10 cellular contexts compared by ENCODE assay signal in the genomic region with DNA sequence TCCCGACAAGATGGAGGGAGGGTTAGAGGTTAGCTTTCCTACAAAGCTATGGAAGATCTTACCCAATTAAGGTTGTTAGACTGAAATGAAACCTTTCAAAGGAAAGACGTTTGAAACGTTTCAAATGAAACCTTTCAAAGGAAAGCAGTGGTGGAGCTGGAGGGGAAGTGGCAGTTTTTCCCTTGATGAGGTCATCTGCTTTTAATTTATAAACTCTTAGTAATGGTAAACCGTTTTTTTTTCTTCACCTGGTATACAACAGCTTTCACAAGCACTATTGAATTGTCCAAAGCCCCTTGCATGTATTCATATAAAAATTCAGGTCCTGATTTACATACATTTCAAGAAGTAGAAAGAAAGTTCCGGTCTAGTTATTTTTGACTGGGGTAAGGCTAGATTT. TPM values are rescaled to one million over a fixed set of nuclear protein-coding genes. Genes with fewer than 3 reads are reported as not detected.
A peak's percentile ranks its signal among the peaks of the same experiment; 100 is the strongest.
DNase-seq lines count a peak whose midpoint lies in the region; ATAC-seq and TF ChIP-seq lines count a peak whose summit lies in the region.
"Had no signal": no experiment of that assay in that cellular context is flagged by ENCODE, and none has a peak within 500 bp of the region (broad histone marks: within the 10 kb centered on the region; RNA-seq: fewer than 3 reads in every experiment).

No MANE protein-coding gene starts in this region.

- no peak for DNase-seq in activated CD4-positive, alpha-beta T cell treated with anti-CD3 and anti-CD28 coated beads, Interleukin-2, amount 10 ng/mL, durations not matched to agents 7 days and 5 days
- no peak for DNase-seq in activated CD4-positive, alpha-beta T cell treated with anti-CD3 and anti-CD28 coated beads, Interleukin-2, amount 50 U/mL, for 1 hour
- no peak for DNase-seq in natural killer cell treated with Interleukin-12 subunit alpha and Interleukin-12 subunit beta and Interleukin-15 and Interleukin-18, amount 100 ng/mL, for 72 hours (ENCODE audit: low spot score)
- DNase-seq in NCI-H1694 (lab: John Stamatoyannopoulos, UW), result no peak
- no peak for DNase-seq in SHP77 treated with DMSO at 0.1 percent for 48 hours (lab: John Stamatoyannopoulos, UW)
- no peak for DNase-seq in PC-3

- H3F3A ChIP-seq in SU-DHL-6 (ENCODE audit: insufficient read depth) (peaks cover 24% of the 10 kb centered on the region; the same call in 1 of the 2 replicates), PC-3 (ENCODE audit: low read length, unreplicated experiment) (no peaks in the 10 kb centered on the region)

- H2AFZ ChIP-seq in SU-DHL-6 (ENCODE audit: low read depth, low read length, severe bottlenecking), result no peak overlapping the region
- no peak overlapping the region for H2AFZ ChIP-seq in PC-3 (ENCODE audit: low read length)

- no peaks in the 10 kb centered on the region for H3K9me3 Mint-ChIP-seq in activated CD4-positive, alpha-beta T cell treated with anti-CD3 and anti-CD28 coated beads, Interleukin-2, amount 10 ng/mL, durations not matched to agents 7 days and 5 days
- H3K9me3 Mint-ChIP-seq in natural killer cell treated with Interleukin-12 subunit alpha and Interleukin-12 subunit beta and Interleukin-15 and Interleukin-18, amount 100 ng/mL, for 72 hours, result no peaks in the 10 kb centered on the region
- H3K9me3 Mint-ChIP-seq: nephron, WTC11 had no signal

- peaks cover 62% of the 10 kb centered on the region for H3K4me1 Mint-ChIP-seq in activated CD4-positive, alpha-beta T cell treated with anti-CD3 and anti-CD28 coated beads, Interleukin-2, amount 10 ng/mL, durations not matched to agents 7 days and 5 days
- H3K4me1 Mint-ChIP-seq in natural killer cell treated with Interleukin-12 subunit alpha and Interleukin-12 subunit beta and Interleukin-15 and Interleukin-18, amount 100 ng/mL, for 72 hours (ENCODE audit: low read depth in 2 of 2), result peaks cover 55 to 56% of the 10 kb centered on the region in 2 donors

- no peak for TF ChIP-seq CTCF in SU-DHL-6 (IDR thresholded peaks at IDR 0.05; ENCODE audit: insufficient read depth, low read length, poor library complexity, severe bottlenecking)
- TF ChIP-seq CTCF in PC-3 (conservative IDR thresholded peaks at IDR 0.05; ENCODE audit: low read depth, low read length), result no peak

- POLR2A ChIA-PET in activated CD4-positive, alpha-beta T cell treated with anti-CD3 and anti-CD28 coated beads, Interleukin-2, amount 10 ng/mL, durations not matched to agents 7 days and 5 days (lab: Charles Lee), result no interaction called here
- POLR2A ChIA-PET in PC-3 (lab: Charles Lee; ENCODE audit: unreplicated experiment), result no interaction called here

- H3K36me3 ChIP-seq in SU-DHL-6 (ENCODE audit: low read length) (peaks cover 22% of the 10 kb centered on the region), PC-3 (ENCODE audit: low read depth, low read length) (peaks cover 19% of the 10 kb centered on the region)

- BruUV-seq in PC-3 (replicated peaks; lab: Mats Ljungman, UMichigan), result no TSS peak

- no peaks in the 10 kb centered on the region for H3K27me3 Mint-ChIP-seq in activated CD4-positive, alpha-beta T cell treated with anti-CD3 and anti-CD28 coated beads, Interleukin-2, amount 10 ng/mL, durations not matched to agents 7 days and 5 days
- H3K27me3 Mint-ChIP-seq in natural killer cell treated with Interleukin-12 subunit alpha and Interleukin-12 subunit beta and Interleukin-15 and Interleukin-18, amount 100 ng/mL, for 72 hours, result peaks cover 0 to 4% of the 10 kb centered on the region in 2 donors

- no peaks in the 10 kb centered on the region for H3K27me3 ChIP-seq in SU-DHL-6 (ENCODE audit: low read length)
- H3K27me3 ChIP-seq in PC-3 (ENCODE audit: low read length), result no peaks in the 10 kb centered on the region

- no peaks in the 10 kb centered on the region for H3K9me2 ChIP-seq in SU-DHL-6 (replicated peaks; ENCODE audit: insufficient read depth, low read length)
- H3K9me2 ChIP-seq in PC-3 (replicated peaks; ENCODE audit: low read length), result no peaks in the 10 kb centered on the region

- H3K4me3 ChIP-seq in SU-DHL-6 (ENCODE audit: insufficient read depth, low read length, poor library complexity, severe bottlenecking) (no peak overlapping the region), PC-3 (ENCODE audit: low read length) (no peak overlapping the region)

- H3K79me2 ChIP-seq in SU-DHL-6 (ENCODE audit: insufficient read depth, low read length) (peaks cover 8% of the 10 kb centered on the region), PC-3 (ENCODE audit: low read length) (peaks cover 16% of the 10 kb centered on the region)

- H3K9ac ChIP-seq in SU-DHL-6 (ENCODE audit: low read length) (no peak overlapping the region), PC-3 (ENCODE audit: low read length) (no peak overlapping the region)

- intact Hi-C loops in PC-3 (cut with micrococcal nuclease), result loop anchor here (5.0 to 10.0 kb wide), 2 partner anchors 145 to 212 kb away; partner anchors contain the start of gene CCBE1

- peak overlapping the region; percentile 74 for H3K27ac Mint-ChIP-seq in activated CD4-positive, alpha-beta T cell treated with anti-CD3 and anti-CD28 coated beads, Interleukin-2, amount 10 ng/mL, durations not matched to agents 7 days and 5 days
- peak overlapping the region; percentile 83 to 89 for H3K27ac Mint-ChIP-seq in natural killer cell treated with Interleukin-12 subunit alpha and Interleukin-12 subunit beta and Interleukin-15 and Interleukin-18, amount 100 ng/mL, for 72 hours
- H3K27ac Mint-ChIP-seq: nephron, WTC11 had no signal

- peaks cover 20% of the 10 kb centered on the region for H3K36me3 Mint-ChIP-seq in activated CD4-positive, alpha-beta T cell treated with anti-CD3 and anti-CD28 coated beads, Interleukin-2, amount 10 ng/mL, durations not matched to agents 7 days and 5 days (ENCODE audit: low read depth)
- peaks cover 24% of the 10 kb centered on the region for H3K36me3 Mint-ChIP-seq in natural killer cell treated with Interleukin-12 subunit alpha and Interleukin-12 subunit beta and Interleukin-15 and Interleukin-18, amount 100 ng/mL, for 72 hours

- H3K9me3 ChIP-seq in SU-DHL-6 (ENCODE audit: insufficient read depth, low read length) (no peaks in the 10 kb centered on the region), PC-3 (ENCODE audit: low read length) (no peaks in the 10 kb centered on the region)

- ATAC-seq in HG03108 (IDR thresholded peaks at IDR 0.05; ENCODE audit: unreplicated experiment) (peak; percentile 23), PC-3 (no peak)
- no peak for ATAC-seq in natural killer cell treated with Interleukin-12 subunit alpha and Interleukin-12 subunit beta and Interleukin-15 and Interleukin-18, amount 100 ng/mL, for 72 hours
- ATAC-seq: WTC11 had no signal

- H3K27ac ChIP-seq in SU-DHL-6 (ENCODE audit: low read depth, low read length) (no peak overlapping the region), PC-3 (ENCODE audit: low read length) (no peak overlapping the region)

- CTCF ChIA-PET in activated CD4-positive, alpha-beta T cell treated with anti-CD3 and anti-CD28 coated beads, Interleukin-2, amount 10 ng/mL, durations not matched to agents 7 days and 5 days (lab: Charles Lee), result interaction anchor here (1.1 kb wide), 1 partner anchor 41 kb away, joined by 5 read pairs; no protein-coding TSS in a partner anchor
- CTCF ChIA-PET in PC-3 (lab: Charles Lee), result no interaction called here

- H3K4me2 ChIP-seq in SU-DHL-6 (ENCODE audit: low read depth, low read length, poor library complexity, severe bottlenecking) (peak overlapping the region; percentile 35), PC-3 (ENCODE audit: low read length) (no peak overlapping the region)

- H3K4me3 Mint-ChIP-seq in activated CD4-positive, alpha-beta T cell treated with anti-CD3 and anti-CD28 coated beads, Interleukin-2, amount 10 ng/mL, durations not matched to agents 7 days and 5 days, result no peak overlapping the region
- peak overlapping the region; percentile 40 for H3K4me3 Mint-ChIP-seq in natural killer cell treated with Interleukin-12 subunit alpha and Interleukin-12 subunit beta and Interleukin-15 and Interleukin-18, amount 100 ng/mL, for 72 hours
- H3K4me3 Mint-ChIP-seq: nephron, WTC11 had no signal

- H4K20me1 ChIP-seq in SU-DHL-6 (ENCODE audit: low read depth, low read length), result peaks cover 22% of the 10 kb centered on the region
- H4K20me1 ChIP-seq in PC-3 (ENCODE audit: low read length), result peaks cover 9% of the 10 kb centered on the region

- peaks cover 52% of the 10 kb centered on the region for H3K4me1 ChIP-seq in PC-3 (ENCODE audit: insufficient read depth, low read length)

RNA-seq across cellular contexts. Expression of gene PMAIP1, which starts 7.4 kb away (rescaled TPM):
- total RNA-seq in activated CD4-positive, alpha-beta T cell treated with anti-CD3 and anti-CD28 coated beads, Interleukin-2, amount 10 ng/mL, durations not matched to agents 7 days and 5 days, result 10 to 100 TPM; 14.8 to 19.1 TPM
- 10 to 100 TPM; 48.8 to 76.0 TPM for total RNA-seq in natural killer cell treated with Interleukin-12 subunit alpha and Interleukin-12 subunit beta and Interleukin-15 and Interleukin-18, amount 100 ng/mL, for 72 hours
- total RNA-seq in PC-3 (2014; rRNA removed), result 39.2 and 41.5 TPM in 2 replicates
